Comparison of ENCODE assay signal across 12 cellular contexts in the genomic region with DNA sequence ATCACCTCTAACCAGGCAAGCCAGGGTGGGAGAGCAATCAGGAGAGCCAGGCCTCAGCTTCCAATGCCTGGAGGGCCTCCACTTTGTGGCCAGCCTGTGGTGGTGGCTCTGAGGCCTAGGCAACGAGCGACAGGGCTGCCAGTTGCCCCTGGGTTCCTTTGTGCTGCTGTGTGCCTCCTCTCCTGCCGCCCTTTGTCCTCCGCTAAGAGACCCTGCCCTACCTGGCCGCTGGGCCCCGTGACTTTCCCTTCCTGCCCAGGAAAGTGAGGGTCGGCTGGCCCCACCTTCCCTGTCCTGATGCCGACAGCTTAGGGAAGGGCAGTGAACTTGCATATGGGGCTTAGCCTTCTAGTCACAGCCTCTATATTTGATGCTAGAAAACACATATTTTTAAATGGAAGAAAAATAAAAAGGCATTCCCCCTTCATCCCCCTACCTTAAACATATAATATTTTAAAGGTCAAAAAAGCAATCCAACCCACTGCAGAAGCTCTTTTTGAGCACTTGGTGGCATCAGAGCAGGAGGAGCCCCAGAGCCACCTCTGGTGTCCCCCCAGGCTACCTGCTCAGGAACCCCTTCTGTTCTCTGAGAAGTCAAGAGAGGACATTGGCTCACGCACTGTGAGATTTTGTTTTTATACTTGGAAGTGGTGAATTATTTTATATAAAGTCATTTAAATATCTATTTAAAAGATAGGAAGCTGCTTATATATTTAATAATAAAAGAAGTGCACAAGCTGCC. TPM values are rescaled to one million over a fixed set of nuclear protein-coding genes. Genes with fewer than 3 reads are reported as not detected.
DNase-seq lines count a peak whose midpoint lies in the region; ATAC-seq and TF ChIP-seq lines count a peak whose summit lies in the region.
"Had no signal": no experiment of that assay in that cellular context is flagged by ENCODE, and none has a peak within 500 bp of the region (broad histone marks: within the 10 kb centered on the region; RNA-seq: fewer than 3 reads in every experiment).

No MANE protein-coding gene starts in this region.

- 89 to 93% methylated on average over 9 of the region's 9 CpGs for WGBS in sigmoid colon, 2 donors

- TF ChIP-seq POLR2A in sigmoid colon (IDR thresholded peaks at IDR 0.05): no peak

- CTCF ChIA-PET in PC-9 (lab: Charles Lee): interaction anchor here (0.6 kb wide), 1 partner anchor 54 kb away, joined by 4 read pairs; no protein-coding TSS in a partner anchor

- no peaks in the 10 kb centered on the region for H3K9me2 ChIP-seq in PC-9 (ENCODE audit: insufficient read depth)

- no peak for ATAC-seq in HG03139 (IDR thresholded peaks at IDR 0.05; ENCODE audit: unreplicated experiment)
- ATAC-seq: stimulated activated naive CD8-positive, alpha-beta T cell treated with anti-CD3 and anti-CD28 coated beads, Interleukin-15, Interleukin-2, amounts not matched to agents 100 U/mL and 50 U/mL, for 24 hours had no signal

- H3F3A ChIP-seq in PC-9 (ENCODE audit: insufficient read depth, low read depth): peaks cover 70% of the 10 kb centered on the region

- H3K27ac ChIP-seq in PC-9 (peak overlapping the region; percentile 80), sigmoid colon (peak overlapping the region; percentile 74 to 83 (median 79))

- no peak overlapping the region for H3K4me3 ChIP-seq in PC-9
- no peak overlapping the region for H3K4me3 ChIP-seq in sigmoid colon

- no peaks in the 10 kb centered on the region for H3K27me3 ChIP-seq in PC-9 (ENCODE audit: insufficient read depth, low read depth)
- H3K27me3 ChIP-seq in sigmoid colon: no peaks in the 10 kb centered on the region

- TF ChIP-seq EP300 in sigmoid colon (IDR thresholded peaks at IDR 0.05): no peak

- H3K4me1 ChIP-seq in PC-9 (replicated peaks; ENCODE audit: insufficient read depth) (peaks cover 84% of the 10 kb centered on the region), sigmoid colon (peaks cover 0 to 61% (median 52%) of the 10 kb centered on the region in 4 donors)

- H4K20me1 ChIP-seq in PC-9 (ENCODE audit: insufficient read depth): no peaks in the 10 kb centered on the region

- POLR2A ChIA-PET in PC-9 (lab: Charles Lee; ENCODE audit: unreplicated experiment): interaction anchor here (0.6 kb wide), 2 partner anchors 107 to 176 kb away, joined by 3 read pairs; no protein-coding TSS in a partner anchor

- no TSS peak for BruUV-seq in PC-9 (replicated peaks; lab: Mats Ljungman, UMichigan)

- H3K9me3 ChIP-seq in PC-9 (ENCODE audit: insufficient read depth, low read depth) (no peaks in the 10 kb centered on the region), sigmoid colon (no peaks in the 10 kb centered on the region)

- no peak overlapping the region for H2AFZ ChIP-seq in PC-9

- peak; percentile 14 for DNase-seq in D341Med (ENCODE audit: low spot score)
- peak in 1 of 2 experiments; percentile 54 for DNase-seq in PC-9
- DNase-seq in islet precursor cell: peak; percentile 44
- no peak for DNase-seq in sigmoid colon
- DNase-seq in COLO829 (ENCODE audit: low spot score): no peak
- DNase-seq in SKM-1 treated with dmso at 0.1 percent for 144 hours (lab: John Stamatoyannopoulos, UW; ENCODE audit: unreplicated experiment): no peak
- no peak for DNase-seq in NCI-H510A treated with DMSO at 0.1 percent for 48 hours (lab: John Stamatoyannopoulos, UW)
- DNase-seq: activated CD4-positive, alpha-beta memory T cell treated with anti-CD3 and anti-CD28 coated beads, Interleukin-2, amount 10 ng/mL, durations not matched to agents 7 days and 5 days; effector CD8-positive, alpha-beta T cell; NCI-H524; stimulated activated naive CD8-positive, alpha-beta T cell treated with anti-CD3 and anti-CD28 coated beads, Interleukin-15, Interleukin-2, amounts not matched to agents 100 U/mL and 50 U/mL, for 24 hours had no signal

- intact Hi-C loops in PC-9 (cut with micrococcal nuclease; ENCODE audit: unreplicated experiment) (no loop called here), sigmoid colon (cut with DNase I) (no loop called here)

- TF ChIP-seq CTCF in PC-9 (conservative IDR thresholded peaks at IDR 0.05) (peak; percentile 53), sigmoid colon (IDR thresholded peaks at IDR 0.05) (no peak)

- peaks cover 37% of the 10 kb centered on the region for H3K36me3 ChIP-seq in PC-9 (ENCODE audit: low read depth)
- H3K36me3 ChIP-seq in sigmoid colon: peaks cover 16 to 38% (median 27%) of the 10 kb centered on the region in 4 donors

- no peaks in the 10 kb centered on the region for H3K79me2 ChIP-seq in PC-9 (ENCODE audit: low read depth)

- H3K4me2 ChIP-seq in PC-9: peak overlapping the region; percentile 50

RNA-seq across cellular contexts. Expression of a gene that starts 19.8 kb away (rescaled TPM):
- total RNA-seq in PC-9 (2021) (29.8 and 35.2 TPM in 2 replicates), sigmoid colon (100 to 1,000 TPM in 1 of 4 donors, 10 to 100 TPM in 3; 21.8 to 118 (median 47.5) TPM)
- 10 to 100 TPM in 1 of 3 donors, 1 to 10 TPM in 2; 3.0 to 15.0 (median 3.7) TPM for polyA plus RNA-seq in sigmoid colon

RNA-seq across cellular contexts. Expression of a gene that starts 54.1 kb away (rescaled TPM):
- total RNA-seq in PC-9 (2021) (143 and 147 TPM in 2 replicates), sigmoid colon (10 to 100 TPM; 58.2 to 76.7 (median 73.4) TPM)
- polyA plus RNA-seq in sigmoid colon: 10 to 100 TPM; 42.6 to 57.3 (median 49.1) TPM

Comparison
In these comparisons a context has a peak if more than half of its experiments do, and no peak if none do; other contexts are left out.
1. DNase-seq: peak in D341Med (single experiment) and islet precursor cell (single experiment); none in sigmoid colon (single experiment), COLO829 (single experiment), SKM-1 treated with dmso at 0.1 percent for 144 hours (single experiment) and NCI-H510A treated with DMSO at 0.1 percent for 48 hours (single experiment).